Comparison of ENCODE assay signal across 9 cellular contexts in the genomic region with DNA sequence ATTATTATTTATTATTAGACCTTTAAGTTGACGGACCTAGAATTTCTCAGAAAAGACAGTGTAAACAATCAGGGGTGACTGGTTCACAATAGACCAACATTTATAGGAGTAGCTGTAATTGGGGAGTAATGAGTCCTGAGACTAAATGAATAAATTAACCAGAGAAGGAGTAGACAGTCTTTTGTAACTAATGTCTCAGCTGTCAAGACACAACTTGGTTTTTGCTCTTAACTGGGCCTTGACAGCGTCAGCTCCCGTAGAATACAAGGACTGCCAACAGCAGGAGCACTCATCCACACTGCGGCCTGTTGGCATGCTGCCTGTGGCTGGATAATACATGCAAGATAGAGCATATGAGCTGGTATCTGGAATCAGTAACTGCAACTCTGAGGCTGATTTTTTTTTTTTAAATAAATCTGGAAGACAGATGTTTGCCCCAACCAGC.
A peak's percentile ranks its signal among the peaks of the same experiment; 100 is the strongest.
DNase-seq lines count a peak whose midpoint lies in the region; ATAC-seq, FAIRE-seq and TF ChIP-seq lines count a peak whose summit lies in the region.
"Had no signal": no experiment of that assay in that cellular context is flagged by ENCODE, and none has a peak within 500 bp of the region (broad histone marks: within the 10 kb centered on the region; RNA-seq: fewer than 3 reads in every experiment).

No MANE protein-coding gene starts in this region.

- no peaks in the 10 kb centered on the region for H3K27me3 ChIP-seq in adrenal gland
- H3K27me3 ChIP-seq in Caco-2 (replicated peaks; ENCODE audit: control insufficient read depth, insufficient read depth, low read length), result no peaks in the 10 kb centered on the region
- H3K27me3 ChIP-seq in esophagus muscularis mucosa, result no peaks in the 10 kb centered on the region

- H3K27me3 Mint-ChIP-seq in Caco-2 (ENCODE audit: insufficient read depth, unreplicated experiment), result peaks cover 3% of the 10 kb centered on the region

- H3K36me3 ChIP-seq in adrenal gland (replicated peaks in 1 of 2) (no peaks in the 10 kb centered on the region), Caco-2 (ENCODE audit: control insufficient read depth, insufficient read depth, low read length) (no peaks in the 10 kb centered on the region), esophagus muscularis mucosa (no peaks in the 10 kb centered on the region)

- H3K9me3 ChIP-seq in adrenal gland (replicated peaks in 1 of 3), result no peaks in the 10 kb centered on the region
- no peaks in the 10 kb centered on the region for H3K9me3 ChIP-seq in Caco-2
- H3K9me3 ChIP-seq in esophagus muscularis mucosa, result no peaks in the 10 kb centered on the region

- no peak for TF ChIP-seq EP300 in esophagus muscularis mucosa (IDR thresholded peaks at IDR 0.05)

- peaks cover 0 to 15% of the 10 kb centered on the region in 2 donors for H3K4me1 ChIP-seq in adrenal gland (replicated peaks in 1 of 2)
- H3K4me1 ChIP-seq in Caco-2, result no peaks in the 10 kb centered on the region
- peaks cover 0 to 41% (median 23%) of the 10 kb centered on the region in 4 donors for H3K4me1 ChIP-seq in esophagus muscularis mucosa

- no TSS peak for BruUV-seq in Caco-2 (replicated peaks; lab: Mats Ljungman, UMichigan)

- intact Hi-C loops in adrenal gland (cut with DNase I), result no loop called here
- intact Hi-C loops in Caco-2 (cut with micrococcal nuclease; ENCODE audit: unreplicated experiment), result no loop called here
- intact Hi-C loops in esophagus muscularis mucosa (cut with DNase I), result no loop called here

- DNase-seq in NCI-H1092 (lab: John Stamatoyannopoulos, UW) (peak; percentile 93), adrenal gland (peak; percentile 89 to 98 (median 94)), hippocampal formation (lab: John Stamatoyannopoulos, UW) (peak; percentile 69 to 76), smooth muscle cell of the brain vasculature (ENCODE audit: low read depth, low spot score) (peak; percentile 85), Caco-2 (no peak), esophagus muscularis mucosa (ENCODE audit: extremely low spot score) (no peak), D721Med (ENCODE audit: insufficient read length, low spot score) (no peak)
- DNase-seq: activated CD4-positive, alpha-beta T cell treated with anti-CD3 and anti-CD28 coated beads for 1 hour had no signal

- TF ChIP-seq POLR2A in adrenal gland (IDR thresholded peaks at IDR 0.05) (no peak), esophagus muscularis mucosa (IDR thresholded peaks at IDR 0.05; ENCODE audit: low read depth) (no peak)

- H3K27ac ChIP-seq in adrenal gland, result peak overlapping the region in 3 of 5 donors; percentile 38 to 58 (median 44)
- H3K27ac ChIP-seq in esophagus muscularis mucosa (replicated peaks in 1 of 4), result peak overlapping the region in 2 of 4 donors; percentile 14 to 40

- H3K4me3 ChIP-seq in adrenal gland (no peak overlapping the region), Caco-2 (ENCODE audit: low read depth, low read length) (no peak overlapping the region), esophagus muscularis mucosa (no peak overlapping the region)

- FAIRE-seq in D721Med (lab: Jason Lieb, UNC), result no peak

- TF ChIP-seq CTCF in adrenal gland (IDR thresholded peaks at IDR 0.05) (no peak), Caco-2 (IDR thresholded peaks at IDR 0.05; ENCODE audit: insufficient read depth in 1 of 2, low read depth in 1 of 2, low read length in 1 of 2, severe bottlenecking in 1 of 2, unreplicated experiment in 1 of 2) (no peak), esophagus muscularis mucosa (IDR thresholded peaks at IDR 0.05) (no peak), D721Med (IDR thresholded peaks at IDR 0.05; ENCODE audit: insufficient read depth, missing control alignments) (no peak)

- no peaks in the 10 kb centered on the region for H3K9me3 Mint-ChIP-seq in Caco-2 (ENCODE audit: unreplicated experiment)

- CTCF ChIA-PET in Caco-2 (lab: Charles Lee), result no interaction called here

- no peaks in the 10 kb centered on the region for H3K4me1 Mint-ChIP-seq in Caco-2 (ENCODE audit: low read depth, unreplicated experiment)

- 31 to 40% (median 31%) methylated on average over 4 of the region's 4 CpGs for WGBS in adrenal gland, 4 donors
- WGBS in esophagus muscularis mucosa, result 38% methylated on average over 4 of the region's 4 CpGs

- POLR2A ChIA-PET in Caco-2 (lab: Charles Lee), result no interaction called here

- no peak overlapping the region for H3K27ac Mint-ChIP-seq in Caco-2 (ENCODE audit: unreplicated experiment)

- no peak for ATAC-seq in GM18502 (IDR thresholded peaks at IDR 0.05; ENCODE audit: poor library complexity, unreplicated experiment)

- no peaks in the 10 kb centered on the region for H3K36me3 Mint-ChIP-seq in Caco-2 (ENCODE audit: insufficient read depth, unreplicated experiment)

- H3K4me3 Mint-ChIP-seq in Caco-2 (ENCODE audit: unreplicated experiment), result no peak overlapping the region

Comparison
In these comparisons a context has a peak if more than half of its experiments do, and no peak if none do; other contexts are left out.
1. DNase-seq: peak in NCI-H1092 (single experiment), adrenal gland (7 of 7), hippocampal formation (2 of 2) and smooth muscle cell of the brain vasculature (single experiment); none in Caco-2 (0 of 2), esophagus muscularis mucosa (single experiment) and D721Med (single experiment).